Comparison of ENCODE assay signal across 22 cellular contexts in the genomic region with DNA sequence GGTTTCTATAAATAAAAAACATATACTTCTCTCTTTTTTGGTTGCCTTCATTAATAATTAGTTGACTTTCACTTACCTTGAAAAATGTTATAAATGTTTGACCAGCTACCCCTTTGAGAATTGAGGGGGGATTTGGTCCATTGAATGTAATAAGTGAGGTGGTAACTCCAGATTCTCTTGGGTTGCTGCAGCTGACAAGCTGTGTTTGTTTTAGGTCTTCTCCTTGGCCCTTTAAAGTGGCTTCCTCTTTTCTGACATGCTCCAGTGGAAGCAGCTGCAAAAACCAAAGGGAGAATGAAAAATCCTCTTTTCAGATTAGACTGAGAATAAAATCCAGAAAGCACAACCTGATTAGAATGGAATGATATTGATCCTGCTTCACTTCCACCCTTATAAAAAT.
DNase-seq lines count a peak whose midpoint lies in the region; ATAC-seq, FAIRE-seq and TF ChIP-seq lines count a peak whose summit lies in the region.
"Had no signal": no experiment of that assay in that cellular context is flagged by ENCODE, and none has a peak within 500 bp of the region (broad histone marks: within the 10 kb centered on the region; RNA-seq: fewer than 3 reads in every experiment).

No MANE protein-coding gene starts in this region.

- FAIRE-seq in H54 (lab: Jason Lieb, UNC), result no peak
- FAIRE-seq: A549, GM19239, H1 had no signal

- no peaks in the 10 kb centered on the region for H3K79me2 ChIP-seq in OCI-LY3 (ENCODE audit: low read length)

- peaks cover 0 to 7% (median 0%) of the 10 kb centered on the region in 11 experiments; a peak in 4 of 22 replicates for H3K9me3 ChIP-seq in BLaER1 treated with 17β-estradiol and CSF1 and Interleukin-3, amounts not matched to agents 10 nM and 100 nM (replicated peaks in 1 of 11)
- H3K9me3 ChIP-seq in OCI-LY3 (ENCODE audit: insufficient read depth, low read length) (peaks cover 4% of the 10 kb centered on the region; the same call in 1 of the 2 replicates), aorta (ENCODE audit: control insufficient read depth, low read length) (no peaks in the 10 kb centered on the region)
- H3K9me3 ChIP-seq: A549, SK-N-SH had no signal

- intact Hi-C loops in aorta (cut with DNase I), result no loop called here

- no peaks in the 10 kb centered on the region for H4K20me1 ChIP-seq in BLaER1 treated with 17β-estradiol and CSF1 and Interleukin-3, amounts not matched to agents 10 nM and 100 nM
- no peaks in the 10 kb centered on the region for H4K20me1 ChIP-seq in OCI-LY3 (ENCODE audit: insufficient read depth, low read length)

- H3K4me2 ChIP-seq in BLaER1 treated with 17β-estradiol and CSF1 and Interleukin-3, amounts not matched to agents 10 nM and 100 nM, result peak overlapping the region in 10 of 11 experiments; percentile 4 to 87 (median 56); a peak in 19 of 22 replicates
- peak overlapping the region; percentile 98 for H3K4me2 ChIP-seq in OCI-LY3 (ENCODE audit: low read length)
- H3K4me2 ChIP-seq: A549, SK-N-SH had no signal

- ATAC-seq in GM18907 (IDR thresholded peaks at IDR 0.05; ENCODE audit: unreplicated experiment) (peak; percentile 72), HG02981 (IDR thresholded peaks at IDR 0.05; ENCODE audit: unreplicated experiment) (peak; percentile 74), aorta (ENCODE audit: low FRiP score) (no peak)
- ATAC-seq: A549, Panc1, Right ventricle myocardium inferior had no signal

- TF ChIP-seq POLR2A in H54 (IDR thresholded peaks at IDR 0.05; ENCODE audit: low read depth, low read length), result no peak

- H3K9ac ChIP-seq in BLaER1 treated with 17β-estradiol and CSF1 and Interleukin-3, amounts not matched to agents 10 nM and 100 nM, result no peak overlapping the region
- H3K9ac ChIP-seq in OCI-LY3 (ENCODE audit: low read length), result peak overlapping the region; percentile 55
- H3K9ac ChIP-seq: SK-N-SH had no signal

- no peak for DNase-seq in H54 (ENCODE audit: insufficient read length, low spot score)
- no peak for DNase-seq in aorta
- DNase-seq in GM19238 (ENCODE audit: insufficient read length, low spot score), result no peak
- DNase-seq in activated naive CD4-positive, alpha-beta T cell (lab: John Stamatoyannopoulos, UW), result no peak
- DNase-seq: CD4-positive, alpha-beta T cell; DND-41; GF-D8; HFFc6; NCI-H1048; NCI-H146; NCI-H345; SK-N-SH; T-helper 1 cell had no signal

- no peak overlapping the region for H2AFZ ChIP-seq in OCI-LY3 (ENCODE audit: low read depth, low read length)

- no peak for TF ChIP-seq CTCF in OCI-LY3 (IDR thresholded peaks at IDR 0.05; ENCODE audit: low read depth, low read length)

- H3K4me3 ChIP-seq in BLaER1 treated with 17β-estradiol and CSF1 and Interleukin-3, amounts not matched to agents 10 nM and 100 nM, result no peak overlapping the region
- H3K4me3 ChIP-seq in OCI-LY3 (ENCODE audit: low read length), result peak overlapping the region; percentile 68
- no peak overlapping the region for H3K4me3 ChIP-seq in aorta (ENCODE audit: low read length in 2 of 2)
- H3K4me3 ChIP-seq: A549 had no signal

- peak overlapping the region in 3 of 11 experiments; percentile 24 to 49 (median 38); a peak in 4 of 22 replicates for H3K27ac ChIP-seq in BLaER1 treated with 17β-estradiol and CSF1 and Interleukin-3, amounts not matched to agents 10 nM and 100 nM
- H3K27ac ChIP-seq in OCI-LY3 (ENCODE audit: low read length) (peak overlapping the region; percentile 91), aorta (ENCODE audit: low read depth in 1 of 2, low read length in 2 of 2) (no peak overlapping the region)
- H3K27ac ChIP-seq: A549 had no signal

- no peaks in the 10 kb centered on the region for H3K27me3 ChIP-seq in BLaER1 treated with 17β-estradiol and CSF1 and Interleukin-3, amounts not matched to agents 10 nM and 100 nM
- no peaks in the 10 kb centered on the region for H3K27me3 ChIP-seq in OCI-LY3 (ENCODE audit: low read depth, low read length)
- no peaks in the 10 kb centered on the region for H3K27me3 ChIP-seq in aorta (ENCODE audit: control insufficient read depth in 1 of 2, insufficient read depth in 2 of 2, low read length in 1 of 2)

- peaks cover 27 to 42% (median 37%) of the 10 kb centered on the region in 10 experiments; a peak in 19 of 20 replicates for H3K4me1 ChIP-seq in BLaER1 treated with 17β-estradiol and CSF1 and Interleukin-3, amounts not matched to agents 10 nM and 100 nM
- peaks cover 57% of the 10 kb centered on the region for H3K4me1 ChIP-seq in OCI-LY3 (ENCODE audit: low read length)
- no peaks in the 10 kb centered on the region for H3K4me1 ChIP-seq in aorta (ENCODE audit: control insufficient read depth in 1 of 2, insufficient read depth in 2 of 2, low read length in 2 of 2)
- H3K4me1 ChIP-seq: A549 had no signal

- no peaks in the 10 kb centered on the region for H3K36me3 ChIP-seq in BLaER1 treated with 17β-estradiol and CSF1 and Interleukin-3, amounts not matched to agents 10 nM and 100 nM
- H3K36me3 ChIP-seq in OCI-LY3 (replicated peaks; ENCODE audit: low read depth, low read length) (peaks cover 8% of the 10 kb centered on the region), aorta (ENCODE audit: control insufficient read depth in 1 of 2, insufficient read depth in 2 of 2, low read length in 1 of 2) (no peaks in the 10 kb centered on the region)
